29 cellular contexts compared by ENCODE assay signal in the genomic region with DNA sequence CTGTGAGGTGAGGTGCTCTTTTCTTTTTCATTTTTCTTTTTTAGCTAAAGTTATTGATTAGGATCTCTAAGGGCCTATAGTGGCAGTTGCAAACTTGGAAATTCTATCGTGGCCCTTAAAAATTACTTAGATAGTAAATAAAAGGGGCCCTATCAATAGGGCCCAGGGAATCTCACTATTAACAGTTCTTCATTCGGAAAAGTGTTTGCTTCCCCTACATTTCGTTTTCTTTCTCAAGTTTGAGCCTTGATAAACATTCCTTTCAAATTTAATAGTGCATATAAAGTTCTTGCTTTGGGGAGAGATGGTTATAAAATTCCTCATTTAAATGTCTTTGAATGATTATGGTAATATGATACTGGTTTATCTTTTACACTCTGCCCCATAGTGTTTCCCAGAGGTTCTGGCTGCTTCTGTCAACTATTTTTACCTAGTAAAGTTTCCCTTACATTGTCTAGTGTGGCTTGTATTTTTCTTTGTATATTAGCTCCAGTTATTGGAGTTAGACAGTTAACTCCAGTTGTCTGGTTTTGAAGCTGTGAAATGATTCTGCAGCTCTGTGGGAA.
"Had no signal": no experiment of that assay in that cellular context is flagged by ENCODE, and none has a peak within 500 bp of the region (broad histone marks: within the 10 kb centered on the region; RNA-seq: fewer than 3 reads in every experiment).

No MANE protein-coding gene starts in this region.

- H3K27me3 Mint-ChIP-seq: stimulated activated memory B cell treated with anti-CD40 and anti-IgM and Interleukin-4, amounts not matched to agents 10 μg/mL and 1 μg/mL and 100 μg/mL, for 72 hours had no signal

- H3K4me1 Mint-ChIP-seq: stimulated activated effector memory CD8-positive, alpha-beta T cell treated with anti-CD3 and anti-CD28 coated beads, Interleukin-12 subunit alpha, Interleukin-12 subunit beta, amount 100 ng/mL, for 72 hours; stimulated activated memory B cell treated with anti-CD40 and anti-IgM and Interleukin-4, amounts not matched to agents 10 μg/mL and 1 μg/mL and 100 μg/mL, for 72 hours; stimulated activated naive B cell treated with anti-CD40 and anti-IgM and Interleukin-4, amounts not matched to agents 10 μg/mL and 1 μg/mL and 100 μg/mL, for 72 hours; stimulated activated naive CD8-positive, alpha-beta T cell treated with anti-CD3 and anti-CD28 coated beads, Interleukin-15, amount 100 ng/mL, for 72 hours had no signal

- H3K4me3 Mint-ChIP-seq: stimulated activated effector memory CD8-positive, alpha-beta T cell treated with anti-CD3 and anti-CD28 coated beads, Interleukin-12 subunit alpha, Interleukin-12 subunit beta, amount 100 ng/mL, for 72 hours; stimulated activated memory B cell treated with anti-CD40 and anti-IgM and Interleukin-4, amounts not matched to agents 10 μg/mL and 1 μg/mL and 100 μg/mL, for 72 hours; stimulated activated naive B cell treated with anti-CD40 and anti-IgM and Interleukin-4, amounts not matched to agents 10 μg/mL and 1 μg/mL and 100 μg/mL, for 72 hours; stimulated activated naive CD8-positive, alpha-beta T cell treated with anti-CD3 and anti-CD28 coated beads, Interleukin-15, amount 100 ng/mL, for 72 hours; stimulated activated naive CD8-positive, alpha-beta T cell treated with anti-CD3 and anti-CD28 coated beads, Interleukin-15, Interleukin-2, amounts not matched to agents 100 ng/mL and 50 ng/mL, for 24 hours; type B pancreatic cell had no signal

- H3K27me3 ChIP-seq: testis, thyroid gland, upper lobe of left lung, vagina had no signal

- H3K4me1 ChIP-seq: suprapubic skin, testis, thyroid gland, tibial artery, tibial nerve, upper lobe of left lung, upper lobe of right lung, uterus, vagina had no signal

- DNase-seq: stimulated activated CD4-positive, alpha-beta T cell treated with anti-CD3 and anti-CD28 coated beads, Interleukin-2, amount 100 ng/mL, for 48 hours; stimulated activated CD4-positive, alpha-beta T cell treated with anti-CD3 and anti-CD28 coated beads, Interleukin-4, amount 100 ng/mL, for 1 hour; stimulated activated CD4-positive, alpha-beta T cell treated with anti-CD3 and anti-CD28 coated beads, Interleukin-4, amount 100 ng/mL, for 24 hours; stimulated activated CD4-positive, alpha-beta T cell treated with anti-CD3 and anti-CD28 coated beads, Interleukin-4, amount 100 ng/mL, for 4 hours; stimulated activated CD8-positive, alpha-beta memory T cell treated with anti-CD3 and anti-CD28 coated beads, Interleukin-4, amount 100 ng/mL, for 48 hours; stimulated activated naive B cell treated with anti-CD40 and anti-IgM and Interleukin-4, amounts not matched to agents 10 μg/mL and 1 μg/mL and 100 μg/mL, for 72 hours; stimulated activated naive CD4-positive, alpha-beta T cell; stimulated activated naive CD4-positive, alpha-beta T cell treated with Interleukin-2 at 50 U/mL for 16 hours; stimulated activated naive CD8-positive, alpha-beta T cell treated with anti-CD3 and anti-CD28 coated beads, Interleukin-15, amount 100 ng/mL, for 72 hours; stimulated activated naive CD8-positive, alpha-beta T cell treated with anti-CD3 and anti-CD28 coated beads, Interleukin-15, Interleukin-2, amounts not matched to agents 100 U/mL and 50 U/mL, for 24 hours; stomach; substantia nigra; testis; thyroid gland; tibial artery; transverse colon; trophoblast cell; upper lobe of left lung; upper lobe of right lung; uterus had no signal

- H3K4me3 ChIP-seq: stomach, suprapubic skin, testis, thoracic aorta, thyroid gland, tibial artery, tibial nerve, transverse colon, upper lobe of left lung, upper lobe of right lung, uterus, vagina had no signal

- H3K9me3 Mint-ChIP-seq: stimulated activated effector memory CD8-positive, alpha-beta T cell treated with anti-CD3 and anti-CD28 coated beads, Interleukin-12 subunit alpha, Interleukin-12 subunit beta, amount 100 ng/mL, for 72 hours; stimulated activated memory B cell treated with anti-CD40 and anti-IgM and Interleukin-4, amounts not matched to agents 10 μg/mL and 1 μg/mL and 100 μg/mL, for 72 hours; stimulated activated naive B cell treated with anti-CD40 and anti-IgM and Interleukin-4, amounts not matched to agents 10 μg/mL and 1 μg/mL and 100 μg/mL, for 72 hours; stimulated activated naive CD8-positive, alpha-beta T cell treated with anti-CD3 and anti-CD28 coated beads, Interleukin-15, amount 100 ng/mL, for 72 hours; stimulated activated naive CD8-positive, alpha-beta T cell treated with anti-CD3 and anti-CD28 coated beads, Interleukin-15, Interleukin-2, amounts not matched to agents 100 ng/mL and 50 ng/mL, for 24 hours; type B pancreatic cell had no signal

- H3K27ac ChIP-seq: stomach, suprapubic skin, testis, thoracic aorta, thyroid gland, tibial artery, tibial nerve, transverse colon, upper lobe of left lung, upper lobe of right lung, uterus, vagina had no signal

- FAIRE-seq: urothelium cell line had no signal

- H3K27ac Mint-ChIP-seq: stimulated activated effector memory CD8-positive, alpha-beta T cell treated with anti-CD3 and anti-CD28 coated beads, Interleukin-12 subunit alpha, Interleukin-12 subunit beta, amount 100 ng/mL, for 72 hours; stimulated activated memory B cell treated with anti-CD40 and anti-IgM and Interleukin-4, amounts not matched to agents 10 μg/mL and 1 μg/mL and 100 μg/mL, for 72 hours; stimulated activated naive B cell treated with anti-CD40 and anti-IgM and Interleukin-4, amounts not matched to agents 10 μg/mL and 1 μg/mL and 100 μg/mL, for 72 hours; stimulated activated naive CD8-positive, alpha-beta T cell treated with anti-CD3 and anti-CD28 coated beads, Interleukin-15, amount 100 ng/mL, for 72 hours; stimulated activated naive CD8-positive, alpha-beta T cell treated with anti-CD3 and anti-CD28 coated beads, Interleukin-15, Interleukin-2, amounts not matched to agents 100 ng/mL and 50 ng/mL, for 24 hours; type B pancreatic cell had no signal

- H3K36me3 Mint-ChIP-seq: stimulated activated effector memory CD8-positive, alpha-beta T cell treated with anti-CD3 and anti-CD28 coated beads, Interleukin-12 subunit alpha, Interleukin-12 subunit beta, amount 100 ng/mL, for 72 hours; stimulated activated memory B cell treated with anti-CD40 and anti-IgM and Interleukin-4, amounts not matched to agents 10 μg/mL and 1 μg/mL and 100 μg/mL, for 72 hours; stimulated activated naive B cell treated with anti-CD40 and anti-IgM and Interleukin-4, amounts not matched to agents 10 μg/mL and 1 μg/mL and 100 μg/mL, for 72 hours; type B pancreatic cell had no signal

- H3K36me3 ChIP-seq: stomach, suprapubic skin, thoracic aorta, thyroid gland, tibial artery, tibial nerve, transverse colon, upper lobe of left lung, upper lobe of right lung, uterus, vagina had no signal

- H3K9me3 ChIP-seq: stomach, suprapubic skin, testis, thoracic aorta, thyroid gland, tibial artery, tibial nerve, transverse colon, upper lobe of left lung, upper lobe of right lung, uterus, vagina had no signal

- ATAC-seq: stimulated activated effector memory CD8-positive, alpha-beta T cell treated with anti-CD3 and anti-CD28 coated beads, Interleukin-12 subunit alpha, Interleukin-12 subunit beta, amount 100 ng/mL, for 72 hours; stimulated activated memory B cell treated with anti-CD40 and anti-IgM and Interleukin-4, amounts not matched to agents 10 μg/mL and 1 μg/mL and 100 μg/mL, for 72 hours; stimulated activated naive B cell treated with anti-CD40 and anti-IgM and Interleukin-4, amounts not matched to agents 10 μg/mL and 1 μg/mL and 100 μg/mL, for 72 hours; stimulated activated naive CD8-positive, alpha-beta T cell treated with anti-CD3 and anti-CD28 coated beads, Interleukin-15, amount 100 ng/mL, for 72 hours; stimulated activated naive CD8-positive, alpha-beta T cell treated with anti-CD3 and anti-CD28 coated beads, Interleukin-15, Interleukin-2, amounts not matched to agents 100 U/mL and 50 U/mL, for 24 hours; upper lobe of right lung had no signal
